In the genomic region with DNA sequence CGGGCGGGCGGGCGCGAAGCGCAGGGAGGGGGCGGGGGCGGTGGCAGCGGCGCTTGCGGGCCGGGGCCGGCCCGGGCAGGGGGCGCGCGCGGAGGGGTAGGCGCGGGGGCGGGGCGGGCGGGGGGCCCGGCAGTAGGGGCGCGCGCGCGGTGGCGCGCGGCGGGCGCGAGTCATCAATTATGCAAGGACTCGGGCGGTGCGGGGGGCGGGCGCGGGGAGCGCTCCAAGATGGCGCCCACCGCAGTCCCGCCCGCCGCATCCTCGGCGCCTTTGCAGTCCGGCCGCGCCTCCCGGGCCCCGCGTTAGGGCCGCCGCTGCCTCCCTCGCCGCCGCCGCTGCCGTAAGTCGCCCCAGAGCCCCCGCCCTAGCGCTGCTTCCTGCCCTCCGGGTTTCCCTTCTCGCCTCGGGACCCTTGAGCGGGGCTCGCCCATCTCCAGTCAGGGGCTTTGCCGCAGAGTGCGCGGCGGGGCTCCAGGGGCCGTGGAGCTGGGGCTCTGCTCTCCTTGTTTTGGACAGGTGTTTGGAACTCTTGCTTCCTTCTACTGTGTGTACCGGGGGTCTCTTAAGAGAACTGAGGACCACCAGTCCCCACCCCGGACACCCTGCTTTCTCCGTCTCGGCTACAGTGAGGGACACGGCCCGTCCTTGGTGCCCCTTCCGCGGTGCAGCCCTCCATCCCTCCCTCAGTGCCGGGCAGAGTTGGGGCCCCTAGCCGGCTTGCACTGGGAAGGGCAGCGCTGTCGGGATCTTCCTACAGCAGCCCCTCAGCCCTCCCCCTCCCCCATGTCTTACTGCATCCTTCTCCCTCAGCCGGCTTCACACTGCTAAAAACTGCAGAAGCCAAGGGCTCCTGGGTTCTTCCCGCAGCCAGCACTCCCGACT, we compare ENCODE assay signal across 8 cellular contexts. TPM values are rescaled to one million over a fixed set of nuclear protein-coding genes. Genes with fewer than 3 reads are reported as not detected.
DNase-seq lines count a peak whose midpoint lies in the region; ATAC-seq and TF ChIP-seq lines count a peak whose summit lies in the region.

A gene (plus strand): TSS at position 214 of the 882 bp plus-strand sequence. CDS start 71,585 bp downstream, outside the sequence.

- peak within 1 kb of the TSS; percentile 97 for H2AFZ ChIP-seq in DND-41 (ENCODE audit: low read depth, low read length)
- peak within 1 kb of the TSS; percentile 88 for H2AFZ ChIP-seq in PC-3 (ENCODE audit: low read length)

- POLR2A ChIA-PET in PC-3 (lab: Charles Lee; ENCODE audit: unreplicated experiment) = no interaction called here

- peaks cover 64% of the 10 kb centered on the region for H3K27me3 Mint-ChIP-seq in activated naive CD4-positive, alpha-beta T cell treated with anti-CD3 and anti-CD28 coated beads, Interleukin-2, amount 10 ng/mL, durations not matched to agents 7 days and 5 days
- no peaks in the 10 kb centered on the region for H3K27me3 Mint-ChIP-seq in osteocyte (ENCODE audit: unreplicated experiment)

- peak within 1 kb of the TSS; percentile 76 for H3K4me3 Mint-ChIP-seq in activated naive CD4-positive, alpha-beta T cell treated with anti-CD3 and anti-CD28 coated beads, Interleukin-2, amount 10 ng/mL, durations not matched to agents 7 days and 5 days
- peak within 1 kb of the TSS; percentile 81 for H3K4me3 Mint-ChIP-seq in osteocyte (ENCODE audit: unreplicated experiment)

- H3K4me2 ChIP-seq in DND-41 (ENCODE audit: insufficient read depth, low read length) (peak within 1 kb of the TSS; percentile 86), PC-3 (ENCODE audit: low read length) (peak within 1 kb of the TSS; percentile 93)

- peak; percentile 85 for DNase-seq in DND-41
- peak; percentile 63 for DNase-seq in PC-3
- DNase-seq in activated naive CD4-positive, alpha-beta T cell treated with anti-CD3 and anti-CD28 coated beads, Interleukin-2, amount 10 ng/mL, durations not matched to agents 7 days and 5 days = peak; percentile 63
- DNase-seq in globus pallidus (ENCODE audit: low spot score) = peak; percentile 33
- DNase-seq in osteocyte (ENCODE audit: extremely low spot score, unreplicated experiment) = no peak
- no peak for DNase-seq in superior temporal gyrus (ENCODE audit: extremely low spot score)

- H3K27ac Mint-ChIP-seq in activated naive CD4-positive, alpha-beta T cell treated with anti-CD3 and anti-CD28 coated beads, Interleukin-2, amount 10 ng/mL, durations not matched to agents 7 days and 5 days = no peak within 1 kb of the TSS
- H3K27ac Mint-ChIP-seq in osteocyte (ENCODE audit: unreplicated experiment) = no peak within 1 kb of the TSS

- H3F3A ChIP-seq in PC-3 (ENCODE audit: low read length, unreplicated experiment) = peaks cover 3% of the 10 kb centered on the region

- CTCF ChIA-PET in PC-3 (lab: Charles Lee) = interaction anchor here (0.6 kb wide), 1 partner anchor 212 kb away, joined by 5 read pairs; no protein-coding TSS in a partner anchor
- CTCF ChIA-PET in activated naive CD4-positive, alpha-beta T cell treated with anti-CD3 and anti-CD28 coated beads, Interleukin-2, amount 10 ng/mL, durations not matched to agents 7 days and 5 days (lab: Charles Lee) = interaction anchor here (0.8 kb wide), 1 partner anchor 59 kb away, joined by 3 read pairs; no protein-coding TSS in a partner anchor

- H4K20me1 ChIP-seq in DND-41 (ENCODE audit: insufficient read depth, low read length) (peaks cover 14% of the 10 kb centered on the region; the same call in 1 of the 2 replicates), PC-3 (ENCODE audit: low read length) (peaks cover 18% of the 10 kb centered on the region; the same call in 1 of the 2 replicates)

- no TSS peak for BruUV-seq in PC-3 (replicated peaks; lab: Mats Ljungman, UMichigan)

- H3K9ac ChIP-seq in DND-41 (ENCODE audit: low read depth, low read length) (peak within 1 kb of the TSS; percentile 83), PC-3 (ENCODE audit: low read length) (peak within 1 kb of the TSS; percentile 67)

- H3K4me3 ChIP-seq in DND-41 (ENCODE audit: low read depth in 1 of 2, low read length in 2 of 2) (peak within 1 kb of the TSS; percentile 84 to 89), PC-3 (ENCODE audit: low read length) (peak within 1 kb of the TSS; percentile 96)

- no peaks in the 10 kb centered on the region for H3K9me2 ChIP-seq in PC-3 (replicated peaks; ENCODE audit: low read length)

- H3K36me3 ChIP-seq in DND-41 (ENCODE audit: insufficient read depth, low read length) (no peaks in the 10 kb centered on the region), PC-3 (ENCODE audit: low read depth, low read length) (no peaks in the 10 kb centered on the region)

- H3K27me3 ChIP-seq in DND-41 (ENCODE audit: insufficient read depth, low read length, poor library complexity) (no peaks in the 10 kb centered on the region), PC-3 (ENCODE audit: low read length) (no peaks in the 10 kb centered on the region)

- no peaks in the 10 kb centered on the region for H3K36me3 Mint-ChIP-seq in activated naive CD4-positive, alpha-beta T cell treated with anti-CD3 and anti-CD28 coated beads, Interleukin-2, amount 10 ng/mL, durations not matched to agents 7 days and 5 days
- H3K36me3 Mint-ChIP-seq in osteocyte (ENCODE audit: unreplicated experiment) = no peaks in the 10 kb centered on the region

- H3K9me3 ChIP-seq in DND-41 (ENCODE audit: insufficient read depth, low read length, severe bottlenecking) = no peaks in the 10 kb centered on the region
- H3K9me3 ChIP-seq in PC-3 (ENCODE audit: low read length) = no peaks in the 10 kb centered on the region

- no peaks in the 10 kb centered on the region for H3K9me3 Mint-ChIP-seq in activated naive CD4-positive, alpha-beta T cell treated with anti-CD3 and anti-CD28 coated beads, Interleukin-2, amount 10 ng/mL, durations not matched to agents 7 days and 5 days
- H3K9me3 Mint-ChIP-seq in osteocyte (ENCODE audit: unreplicated experiment) = no peaks in the 10 kb centered on the region

- peak within 1 kb of the TSS; percentile 78 for H3K27ac ChIP-seq in DND-41 (ENCODE audit: low read length)
- H3K27ac ChIP-seq in PC-3 (ENCODE audit: low read length) = peak within 1 kb of the TSS; percentile 46

- H3K4me1 Mint-ChIP-seq in activated naive CD4-positive, alpha-beta T cell treated with anti-CD3 and anti-CD28 coated beads, Interleukin-2, amount 10 ng/mL, durations not matched to agents 7 days and 5 days = peaks cover 25% of the 10 kb centered on the region
- H3K4me1 Mint-ChIP-seq in osteocyte (ENCODE audit: unreplicated experiment) = peaks cover 18% of the 10 kb centered on the region

- peaks cover 34% of the 10 kb centered on the region for H3K79me2 ChIP-seq in DND-41 (ENCODE audit: insufficient read depth, low read length)
- H3K79me2 ChIP-seq in PC-3 (ENCODE audit: low read length) = peaks cover 54% of the 10 kb centered on the region

- H3K4me1 ChIP-seq in DND-41 (ENCODE audit: insufficient read depth, low read length) = peaks cover 34% of the 10 kb centered on the region
- peaks cover 24% of the 10 kb centered on the region for H3K4me1 ChIP-seq in PC-3 (ENCODE audit: insufficient read depth, low read length)

- ATAC-seq in DND-41 (ENCODE audit: insufficient read depth, low read depth) = peak; percentile 68
- peak; percentile 44 for ATAC-seq in HG02885 (IDR thresholded peaks at IDR 0.05; ENCODE audit: poor library complexity, unreplicated experiment)
- peak; percentile 49 for ATAC-seq in PC-3
- ATAC-seq in HG02870 (IDR thresholded peaks at IDR 0.05; ENCODE audit: unreplicated experiment) = no peak

- TF ChIP-seq CTCF in DND-41 (IDR thresholded peaks at IDR 0.05; ENCODE audit: borderline replicate concordance, extremely low read depth, low read length, poor library complexity, severe bottlenecking) (peak; percentile 7), PC-3 (conservative IDR thresholded peaks at IDR 0.05; ENCODE audit: low read depth, low read length) (no peak), osteocyte (IDR thresholded peaks at IDR 0.05) (no peak)

- intact Hi-C loops in PC-3 (cut with micrococcal nuclease) = loop anchor here (5.0 kb wide), 1 partner anchor 231 kb away; no protein-coding TSS in a partner anchor

RNA-seq across cellular contexts. Expression of the gene that starts here (rescaled TPM):
- total RNA-seq in PC-3 (2014; rRNA removed) (10.7 and 12.7 TPM in 2 replicates), osteocyte (1.5 TPM in 2 replicates)

Comparison
In these comparisons a context has a peak if more than half of its experiments do, and no peak if none do; other contexts are left out.
1. DNase-seq: peak in DND-41 (single experiment), PC-3 (single experiment), activated naive CD4-positive, alpha-beta T cell treated with anti-CD3 and anti-CD28 coated beads, Interleukin-2, amount 10 ng/mL, durations not matched to agents 7 days and 5 days (single experiment) and globus pallidus (single experiment); none in osteocyte (single experiment) and superior temporal gyrus (single experiment).